ENCODE assay signal across 26 cellular contexts in the genomic region with DNA sequence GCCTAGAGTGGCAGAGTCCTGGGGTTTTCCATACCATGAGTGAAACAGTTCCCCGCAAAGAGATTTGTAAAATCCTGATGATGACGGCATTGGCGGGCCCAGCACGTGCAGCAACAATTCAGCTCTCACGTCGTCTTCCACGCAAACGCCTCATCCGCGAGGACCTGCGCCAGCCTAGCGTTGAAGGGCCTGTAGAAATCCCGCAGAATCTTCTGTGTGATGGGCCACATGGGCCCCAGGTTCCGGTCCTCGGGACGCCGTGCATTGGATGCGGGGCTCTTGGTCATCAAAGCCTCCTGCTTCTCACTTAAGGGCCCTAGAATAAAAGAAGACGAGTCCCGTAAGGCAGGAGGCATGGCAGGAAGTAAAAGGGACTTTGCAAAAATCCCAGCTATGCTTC.
"Had no signal": no experiment of that assay in that cellular context is flagged by ENCODE, and none has a peak within 500 bp of the region (broad histone marks: within the 10 kb centered on the region; RNA-seq: fewer than 3 reads in every experiment).

No MANE protein-coding gene starts in this region.

- H3K27me3 ChIP-seq: brain microvascular endothelial cell, Peyer's patch, SJSA1 had no signal

- H3K4me3 ChIP-seq: Peyer's patch, SJSA1 had no signal

- H3K27ac Mint-ChIP-seq: activated CD8-positive, alpha-beta T cell treated with anti-CD3 and anti-CD28 coated beads, Interleukin-2, amount 10 ng/mL, durations not matched to agents 7 days and 5 days; activated naive CD8-positive, alpha-beta T cell; activated T-cell treated with anti-CD3 and anti-CD28 coated beads, Interleukin-2, amount 50 U/mL, for 24 hours; activated T-helper 1 cell treated with anti-CD3 and anti-CD28 coated beads, Interleukin-12 subunit alpha, Interleukin-12 subunit beta, Interleukin-2, Interleukin-4 antibody, amounts not matched to agents 30 ng/mL and 10 ng/mL and 1 ng/mL, durations not matched to agents 14 hours and 24 hours and 36 hours; IgD-negative memory B cell; T-helper 17 cell; WTC11 had no signal

- H3K9me3 ChIP-seq: Peyer's patch had no signal

- DNase-seq: activated CD4-positive, alpha-beta T cell treated with anti-CD3 and anti-CD28 coated beads for 48 hours; activated CD4-positive, alpha-beta T cell treated with anti-CD3 and anti-CD28 coated beads, Interleukin-2, amount 50 U/mL, for 4 hours; activated CD4-positive, CD25-positive, alpha-beta regulatory T cell treated with anti-CD3 and anti-CD28 coated beads, Interleukin-2, amount 50 U/mL, for 72 hours; activated CD8-positive, alpha-beta T cell treated with anti-CD3 and anti-CD28 coated beads, Interleukin-2, amount 10 ng/mL, durations not matched to agents 7 days and 5 days; activated effector memory CD4-positive, alpha-beta T cell treated with Interleukin-2 at 50 U/mL for 16 hours; activated naive CD4-positive, alpha-beta T cell treated with Interleukin-2 at 50 U/mL for 16 hours; activated T-cell treated with anti-CD3 and anti-CD28 coated beads, Interleukin-2, amount 50 U/mL, for 24 hours; brain microvascular endothelial cell; KG1; NCI-H1048; NCI-H146; NCI-H187 treated with DMSO at 0.1 percent for 48 hours; NCI-H2107; NCI-H2171 treated with DMSO at 0.1 percent for 48 hours; NCI-H345; NCI-H510A; NCI-H526 treated with DMSO at 0.1 percent for 48 hours; SHP77; T-helper 17 cell; T-helper 9 cell had no signal

- H3K27ac ChIP-seq: brain microvascular endothelial cell, SJSA1 had no signal

- ATAC-seq: activated CD8-positive, alpha-beta T cell treated with anti-CD3 and anti-CD28 coated beads, Interleukin-2, amount 10 ng/mL, durations not matched to agents 7 days and 5 days; T-helper 17 cell had no signal

- H3K36me3 ChIP-seq: brain microvascular endothelial cell, Peyer's patch, SJSA1 had no signal

- H3K36me3 Mint-ChIP-seq: activated naive CD8-positive, alpha-beta T cell had no signal

- H3K4me1 ChIP-seq: Peyer's patch, SJSA1 had no signal
